Comparison of ENCODE assay signal across 1 cellular context in the genomic region with DNA sequence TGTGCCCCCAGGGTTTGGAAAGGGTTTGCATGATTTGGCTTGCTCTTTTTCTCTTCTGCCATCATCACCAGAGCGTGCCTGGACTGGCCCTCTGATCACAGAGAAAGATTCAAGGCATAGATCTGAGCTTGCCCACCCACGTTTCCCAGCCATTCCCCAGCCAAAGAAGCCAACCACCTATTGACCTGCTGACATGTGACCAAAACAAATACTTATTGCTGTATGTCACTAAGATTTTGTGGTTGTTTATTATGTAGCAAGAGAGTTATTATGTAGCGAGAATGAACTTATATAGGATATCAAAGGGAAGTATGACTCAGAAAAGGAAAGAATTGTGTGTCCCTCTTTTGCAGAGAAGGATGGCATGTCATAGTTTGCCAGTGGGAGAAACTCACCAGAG.
TF ChIP-seq lines count a peak whose summit lies in the region.

No MANE protein-coding gene starts in this region.

TF ChIP-seq in IMR-90, 13 proteins besides CTCF, POLR2A, EP300 and RAD21:
- no peak for TF ChIP-seq FOS (IDR thresholded peaks at IDR 0.05; ENCODE audit: low read depth, low read length)
- TF ChIP-seq CHD1 (IDR thresholded peaks at IDR 0.05; ENCODE audit: low read depth, low read length) = no peak
- no peak for TF ChIP-seq CEBPB (IDR thresholded peaks at IDR 0.05; ENCODE audit: low read depth, low read length)
- TF ChIP-seq, protein P1, sequence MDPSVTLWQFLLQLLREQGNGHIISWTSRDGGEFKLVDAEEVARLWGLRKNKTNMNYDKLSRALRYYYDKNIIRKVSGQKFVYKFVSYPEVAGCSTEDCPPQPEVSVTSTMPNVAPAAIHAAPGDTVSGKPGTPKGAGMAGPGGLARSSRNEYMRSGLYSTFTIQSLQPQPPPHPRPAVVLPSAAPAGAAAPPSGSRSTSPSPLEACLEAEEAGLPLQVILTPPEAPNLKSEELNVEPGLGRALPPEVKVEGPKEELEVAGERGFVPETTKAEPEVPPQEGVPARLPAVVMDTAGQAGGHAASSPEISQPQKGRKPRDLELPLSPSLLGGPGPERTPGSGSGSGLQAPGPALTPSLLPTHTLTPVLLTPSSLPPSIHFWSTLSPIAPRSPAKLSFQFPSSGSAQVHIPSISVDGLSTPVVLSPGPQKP (IDR thresholded peaks at IDR 0.05; ENCODE audit: borderline replicate concordance, low read depth, low read length) = no peak
- no peak for TF ChIP-seq RCOR1 (IDR thresholded peaks at IDR 0.05; ENCODE audit: insufficient replicate concordance, low read length)
- TF ChIP-seq MAZ (IDR thresholded peaks at IDR 0.05; ENCODE audit: borderline replicate concordance, low read depth, low read length) = no peak
